ENCODE assay signal across 8 cellular contexts in the genomic region with DNA sequence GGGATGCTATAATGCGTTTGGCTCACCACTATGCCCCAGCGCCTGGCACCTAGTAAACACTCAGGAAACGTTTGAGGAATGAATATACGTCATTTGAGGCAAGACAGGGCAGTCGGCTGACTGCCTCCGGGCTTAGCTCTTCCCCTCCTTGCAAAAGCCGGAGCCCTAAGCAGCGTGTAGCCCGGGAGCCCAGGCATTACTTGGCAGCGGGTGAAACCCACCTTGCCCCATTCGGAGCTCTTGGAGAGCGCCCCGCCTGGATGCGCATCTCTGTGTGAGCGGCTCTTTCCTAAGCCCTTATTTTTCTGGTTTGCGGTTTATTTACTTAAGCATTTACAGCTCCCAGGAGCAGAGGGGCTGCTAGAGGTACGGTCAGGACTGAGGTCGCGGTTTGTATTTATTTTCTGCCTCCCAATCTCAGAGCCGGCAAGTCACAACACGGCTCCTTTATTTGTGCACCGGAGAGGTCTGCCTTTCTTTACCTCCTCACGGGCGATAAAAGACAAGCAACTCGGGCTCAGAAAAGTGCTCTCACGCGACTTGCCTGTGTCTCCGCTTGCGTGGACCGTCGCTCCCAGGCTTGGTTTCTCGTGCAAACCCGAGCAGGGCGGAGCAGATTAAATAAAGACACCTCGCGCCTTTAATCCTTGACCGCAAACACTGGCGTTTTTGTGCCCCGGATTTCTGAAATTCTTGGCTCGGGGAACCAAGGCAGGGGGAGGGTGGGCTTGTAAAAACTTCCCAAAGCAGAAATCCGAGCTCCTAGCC. TPM values are rescaled to one million over a fixed set of nuclear protein-coding genes. Genes with fewer than 3 reads are reported as not detected.
DNase-seq lines count a peak whose midpoint lies in the region; ATAC-seq and TF ChIP-seq lines count a peak whose summit lies in the region.

No MANE protein-coding gene starts in this region.

- H3K9me3 ChIP-seq in HUES48 (ENCODE audit: control insufficient read depth, insufficient read depth, low read length) = no peaks in the 10 kb centered on the region

- peaks cover 2% of the 10 kb centered on the region; the same call in 1 of the 2 replicates for H3K27me3 ChIP-seq in GM06990 (replicated peaks; ENCODE audit: control insufficient read depth, insufficient read depth, low read length)
- H3K27me3 ChIP-seq in HUES48 (ENCODE audit: control insufficient read depth, insufficient read depth, low read length) = peaks cover 30% of the 10 kb centered on the region

- peak overlapping the region; percentile 86 for H3K27ac ChIP-seq in HUES48 (ENCODE audit: low read depth, low read length)

- peak overlapping the region; percentile 63 for H3K9ac ChIP-seq in HUES48 (ENCODE audit: low read depth, low read length)

- peak; percentile 20 for TF ChIP-seq CTCF in GM06990 (IDR thresholded peaks at IDR 0.05; ENCODE audit: insufficient read depth, low read length, poor library complexity, severe bottlenecking)

- peak overlapping the region; percentile 67 for H3K4me3 ChIP-seq in GM06990 (replicated peaks; ENCODE audit: low read depth, low read length)
- H3K4me3 ChIP-seq in HUES48 (ENCODE audit: low read depth, low read length) = peak overlapping the region; percentile 82

- H3K36me3 ChIP-seq in GM06990 (ENCODE audit: control insufficient read depth, insufficient read depth, low read length) (no peaks in the 10 kb centered on the region), HUES48 (ENCODE audit: control insufficient read depth, insufficient read depth, low read length) (no peaks in the 10 kb centered on the region)

- ATAC-seq in left ventricle myocardium superior = peak; percentile 55

- no peak for DNase-seq in GM06990 (ENCODE audit: extremely low read depth, insufficient read length)
- DNase-seq in SKM-1 treated with dmso at 0.1 percent for 144 hours (lab: John Stamatoyannopoulos, UW; ENCODE audit: unreplicated experiment) = peak; percentile 46
- peak; percentile 83 for DNase-seq in amniotic epithelial cell (ENCODE audit: low read depth)
- peak; percentile 63 for DNase-seq in left ventricle myocardium superior
- DNase-seq in pons (ENCODE audit: low spot score) = peak; percentile 28
- no peak for DNase-seq in DMS114 treated with DMSO at 0.1 percent for 48 hours (lab: John Stamatoyannopoulos, UW; ENCODE audit: unreplicated experiment)
- no peak for DNase-seq in GM19238 (ENCODE audit: insufficient read length, low spot score)

- intact Hi-C loops in left ventricle myocardium superior (cut with micrococcal nuclease) = loop anchor here (10.0 kb wide), 1 partner anchor 142 kb away; no protein-coding TSS in a partner anchor

- 0 out of 2 replicates have a peak, but pooled peaks cover 9% of the 10 kb centered on the region for H3K4me1 ChIP-seq in HUES48 (ENCODE audit: control insufficient read depth, insufficient read depth, low read length)

RNA-seq across cellular contexts. Expression of a gene that starts 0.7 kb away (rescaled TPM):
- 16.6 TPM for total RNA-seq in left ventricle myocardium superior

RNA-seq across cellular contexts. Expression of a gene that starts 25.4 kb away (rescaled TPM):
- total RNA-seq in left ventricle myocardium superior = 6.8 TPM

Comparison
In these comparisons a context has a peak if more than half of its experiments do, and no peak if none do; other contexts are left out.
1. DNase-seq: peak in SKM-1 treated with dmso at 0.1 percent for 144 hours (single experiment), amniotic epithelial cell (single experiment), left ventricle myocardium superior (single experiment) and pons (single experiment); none in GM06990 (single experiment), DMS114 treated with DMSO at 0.1 percent for 48 hours (single experiment) and GM19238 (single experiment).